Comparison of ENCODE assay signal across 19 cellular contexts in genomic region chr16:5851583-5851982, GRCh38.
"Had no signal": no experiment of that assay in that cellular context is flagged by ENCODE, and none has a peak within 500 bp of the region (broad histone marks: within the 10 kb centered on the region; RNA-seq: fewer than 3 reads in every experiment).

No MANE protein-coding gene starts in this region.

- H3K4me3 Mint-ChIP-seq: activated T-cell treated with anti-CD3 and anti-CD28 coated beads, Interleukin-2, amount 50 U/mL, for 72 hours; effector memory CD8-positive, alpha-beta T cell; immature natural killer cell; mesothelial cell of epicardium; nephron had no signal

- DNase-seq: activated CD4-positive, alpha-beta T cell treated with anti-CD3 and anti-CD28 coated beads, Interleukin-2, amount 50 U/mL, for 4 hours; activated gamma-delta T cell; activated T-cell treated with anti-CD3 and anti-CD28 coated beads, Interleukin-2, amount 50 U/mL, for 72 hours; adrenal gland; dermis blood vessel endothelial cell; effector memory CD8-positive, alpha-beta T cell; immature natural killer cell; left cardiac atrium; occipital lobe; posterior cingulate gyrus; stimulated activated CD4-positive, alpha-beta T cell treated with anti-CD3 and anti-CD28 coated beads, Interleukin-12 subunit alpha, Interleukin-12 subunit beta, amount 100 ng/mL, for 4 hours; stimulated activated CD4-positive, alpha-beta T cell treated with anti-CD3 and anti-CD28 coated beads, Interleukin-2, amount 100 ng/mL, for 24 hours; stimulated activated naive CD4-positive, alpha-beta T cell treated with Interleukin-2 at 50 U/mL for 16 hours; tibial artery had no signal

- H3K27me3 Mint-ChIP-seq: effector memory CD8-positive, alpha-beta T cell had no signal

- H3K4me3 ChIP-seq: adrenal gland, cardiac muscle cell, lung, tibial artery had no signal

- H3K36me3 ChIP-seq: adrenal gland, cardiac muscle cell, tibial artery had no signal

- H3K4me1 Mint-ChIP-seq: immature natural killer cell, mesothelial cell of epicardium, nephron had no signal

- H3K27ac Mint-ChIP-seq: activated naive CD4-positive, alpha-beta T cell treated with anti-CD3 and anti-CD28 coated beads, Interleukin-2, amount 50 U/mL, for 72 hours; activated T-cell treated with anti-CD3 and anti-CD28 coated beads, Interleukin-2, amount 50 U/mL, for 72 hours; effector memory CD8-positive, alpha-beta T cell; immature natural killer cell; mesothelial cell of epicardium; nephron had no signal

- H3K27me3 ChIP-seq: adrenal gland, cardiac muscle cell, tibial artery had no signal

- H3K36me3 Mint-ChIP-seq: activated naive CD4-positive, alpha-beta T cell treated with anti-CD3 and anti-CD28 coated beads, Interleukin-2, amount 50 U/mL, for 72 hours; immature natural killer cell; mesothelial cell of epicardium had no signal

- H3K9me3 ChIP-seq: adrenal gland, tibial artery had no signal

- H3K4me1 ChIP-seq: adrenal gland, tibial artery had no signal

- H3K9me3 Mint-ChIP-seq: activated naive CD4-positive, alpha-beta T cell treated with anti-CD3 and anti-CD28 coated beads, Interleukin-2, amount 50 U/mL, for 72 hours; mesothelial cell of epicardium; nephron had no signal

- H3K27ac ChIP-seq: adrenal gland, cardiac muscle cell, tibial artery had no signal

- ATAC-seq: activated naive CD4-positive, alpha-beta T cell treated with anti-CD3 and anti-CD28 coated beads, Interleukin-2, amount 50 U/mL, for 72 hours; activated T-cell treated with anti-CD3 and anti-CD28 coated beads, Interleukin-2, amount 50 U/mL, for 72 hours; effector memory CD8-positive, alpha-beta T cell; left cardiac atrium had no signal
